ENCODE assay signal across 8 cellular contexts in genomic region chr2:159516241-159516758, GRCh38.
DNase-seq lines count a peak whose midpoint lies in the region; TF ChIP-seq lines count a peak whose summit lies in the region.

No MANE protein-coding gene starts in this region.

- TF ChIP-seq CTCF in H9 (conservative IDR thresholded peaks at IDR 0.05) (no peak), RWPE1 (conservative IDR thresholded peaks at IDR 0.05; ENCODE audit: low read depth) (no peak; the same call in 1 of the 2 replicates), tibial nerve (IDR thresholded peaks at IDR 0.05) (no peak)

- H3K4me2 ChIP-seq in H9 (ENCODE audit: insufficient read depth, insufficient read length, low read length) = peak overlapping the region; percentile 0

- no peaks in the 10 kb centered on the region for H3K23me2 ChIP-seq in H9 (ENCODE audit: insufficient read length, low read depth, low read length, poor library complexity, severe bottlenecking)

- no peaks in the 10 kb centered on the region for H3K27me3 Mint-ChIP-seq in activated naive CD4-positive, alpha-beta T cell treated with anti-CD3 and anti-CD28 coated beads, Interleukin-2, amount 10 ng/mL, durations not matched to agents 7 days and 5 days
- H3K27me3 Mint-ChIP-seq in H9 (ENCODE audit: low read depth) = no peaks in the 10 kb centered on the region

- H3K27ac ChIP-seq in H9 (ENCODE audit: insufficient read length, low read depth, low read length) (no peak overlapping the region), RWPE1 (no peak overlapping the region), tibial nerve (peak overlapping the region in 3 of 4 donors; percentile 64 to 81 (median 80))

- H3K4me1 ChIP-seq in H9 (ENCODE audit: insufficient read depth, low read length) (no peaks in the 10 kb centered on the region), tibial nerve (peaks cover 0 to 59% (median 5%) of the 10 kb centered on the region in 4 donors)

- H3K4me3 ChIP-seq in tibial nerve = peak overlapping the region; percentile 13 to 50 (median 34)

- H3K18ac ChIP-seq in H9 (ENCODE audit: insufficient read length, low read depth, low read length) = no peak overlapping the region

- H3K9me3 Mint-ChIP-seq in activated naive CD4-positive, alpha-beta T cell treated with anti-CD3 and anti-CD28 coated beads, Interleukin-2, amount 10 ng/mL, durations not matched to agents 7 days and 5 days = no peaks in the 10 kb centered on the region
- no peaks in the 10 kb centered on the region for H3K9me3 Mint-ChIP-seq in H9

- H4K5ac ChIP-seq in H9 (ENCODE audit: insufficient read length, low read depth, low read length) = no peak overlapping the region

- no peak overlapping the region for H3K9ac ChIP-seq in H9 (ENCODE audit: extremely low read depth, insufficient read length, low read length)

- no peaks in the 10 kb centered on the region for H3K9me3 ChIP-seq in H9 (ENCODE audit: control insufficient read depth, low read depth, low read length)
- no peaks in the 10 kb centered on the region for H3K9me3 ChIP-seq in tibial nerve

- no peak overlapping the region for H3T11ph ChIP-seq in H9 (ENCODE audit: low read length)

- H3K23ac ChIP-seq in H9 (ENCODE audit: insufficient read length, low read depth, low read length) = no peak overlapping the region

- H3K27ac Mint-ChIP-seq in activated naive CD4-positive, alpha-beta T cell treated with anti-CD3 and anti-CD28 coated beads, Interleukin-2, amount 10 ng/mL, durations not matched to agents 7 days and 5 days = peak overlapping the region; percentile 70
- peak overlapping the region; percentile 76 to 92 (median 88); a peak in 6 of 7 replicates for H3K27ac Mint-ChIP-seq in H9

- no peaks in the 10 kb centered on the region; the same call in 1 of the 2 replicates for H3K79me2 ChIP-seq in H9 (ENCODE audit: insufficient read depth, low read length)

- H3K27me3 ChIP-seq in H9 (ENCODE audit: insufficient read depth, low read length) (no peaks in the 10 kb centered on the region), tibial nerve (no peaks in the 10 kb centered on the region)

- peaks cover 3% of the 10 kb centered on the region for H3K36me3 Mint-ChIP-seq in activated naive CD4-positive, alpha-beta T cell treated with anti-CD3 and anti-CD28 coated beads, Interleukin-2, amount 10 ng/mL, durations not matched to agents 7 days and 5 days
- H3K36me3 Mint-ChIP-seq in H9 (ENCODE audit: insufficient read depth in 1 of 3, low read depth in 3 of 3) = 0 out of 7 replicates have a peak, but pooled peaks cover 0 to 5% (median 0%) of the 10 kb centered on the region in 3 experiments

- CTCF ChIA-PET in activated naive CD4-positive, alpha-beta T cell treated with anti-CD3 and anti-CD28 coated beads, Interleukin-2, amount 10 ng/mL, durations not matched to agents 7 days and 5 days (lab: Charles Lee) = interaction anchor here (0.8 to 1.2 kb wide), 2 partner anchors 10 to 24 kb away, joined by 3 to 4 read pairs; no protein-coding TSS in a partner anchor
- CTCF ChIA-PET in RWPE1 (lab: Yijun Ruan, JAX) = interaction anchor here (0.6 to 1.1 kb wide), 4 partner anchors 11 to 1509 kb away, joined by 3 read pairs; no protein-coding TSS in a partner anchor

- H2BK120ac ChIP-seq in H9 (ENCODE audit: low read depth, low read length, poor library complexity, severe bottlenecking) = no peak overlapping the region

- no peak for TF ChIP-seq POLR2A in tibial nerve (IDR thresholded peaks at IDR 0.05)

- POLR2A ChIA-PET in RWPE1 (lab: Yijun Ruan, JAX; ENCODE audit: low non-redundant PET) = interaction anchor here (1.1 kb wide), 1 partner anchor 99 kb away, joined by 10 read pairs; no protein-coding TSS in a partner anchor

- H4K91ac ChIP-seq in H9 (ENCODE audit: insufficient read length, low read depth, low read length) = no peak overlapping the region

- no peaks in the 10 kb centered on the region for H3K36me3 ChIP-seq in tibial nerve

- no CpG with 5 or more reads among the region's 6 CpGs for WGBS in H9 (ENCODE audit: extremely low coverage, insufficient read length, low lambda C conversion rate)
- 7 to 12% methylated on average over 6 of the region's 6 CpGs for WGBS in tibial nerve, 2 donors

- H2AK5ac ChIP-seq in H9 (ENCODE audit: insufficient read length, low read length) = no peak overlapping the region

- H2BK12ac ChIP-seq in H9 (ENCODE audit: insufficient read length, low read depth, low read length) = no peak overlapping the region

- H4K20me1 ChIP-seq in H9 (ENCODE audit: control insufficient read depth, insufficient read depth, insufficient read length) = no peaks in the 10 kb centered on the region

- no peak overlapping the region for H3K14ac ChIP-seq in H9 (ENCODE audit: insufficient read depth, low read length)

- H2BK20ac ChIP-seq in H9 (ENCODE audit: low read depth, low read length, poor library complexity, severe bottlenecking) = no peak overlapping the region

- peak in 1 of 2 donors; percentile 33 for TF ChIP-seq EP300 in tibial nerve (IDR thresholded peaks at IDR 0.05)

- no peak overlapping the region for H2AFZ ChIP-seq in H9 (ENCODE audit: low read length)

- H4K8ac ChIP-seq in H9 (replicated peaks; ENCODE audit: insufficient read length, low read depth, low read length) = no peak overlapping the region

- peaks cover 12% of the 10 kb centered on the region for H3K4me1 Mint-ChIP-seq in activated naive CD4-positive, alpha-beta T cell treated with anti-CD3 and anti-CD28 coated beads, Interleukin-2, amount 10 ng/mL, durations not matched to agents 7 days and 5 days
- H3K4me1 Mint-ChIP-seq in H9 = peaks cover 20 to 27% of the 10 kb centered on the region in 2 experiments

- H3K4ac ChIP-seq in H9 (ENCODE audit: low read depth, low read length) = no peak overlapping the region

- no peak overlapping the region for H2BK5ac ChIP-seq in H9 (ENCODE audit: insufficient read length, low read length)

- no peak overlapping the region for H2BK15ac ChIP-seq in H9 (ENCODE audit: low read depth, low read length)

- no peak overlapping the region for H3K56ac ChIP-seq in H9 (ENCODE audit: insufficient read length, low read depth, low read length)

- H3K4me3 Mint-ChIP-seq in activated naive CD4-positive, alpha-beta T cell treated with anti-CD3 and anti-CD28 coated beads, Interleukin-2, amount 10 ng/mL, durations not matched to agents 7 days and 5 days = peak overlapping the region; percentile 70
- H3K4me3 Mint-ChIP-seq in H9 = peak overlapping the region in 1 of 2 experiments; percentile 68; a peak in 4 of 5 replicates

- no peak for DNase-seq in activated naive CD4-positive, alpha-beta T cell treated with anti-CD3 and anti-CD28 coated beads, Interleukin-2, amount 10 ng/mL, durations not matched to agents 7 days and 5 days
- DNase-seq in activated naive CD4-positive, alpha-beta T cell treated with anti-CD3 and anti-CD28 coated beads, Interleukin-2, amount 50 U/mL, for 16 hours = no peak
- no peak for DNase-seq in H9
- peak; percentile 61 to 78 for DNase-seq in Kasumi-1 (lab: John Stamatoyannopoulos, UW)
- DNase-seq in RWPE1 (ENCODE audit: low spot score) = peak; percentile 69
- peak; percentile 61 for DNase-seq in dermis blood vessel endothelial cell
- DNase-seq in lung microvascular endothelial cell (ENCODE audit: low read depth in 2 of 2) = peak; percentile 49 to 72
- no peak for DNase-seq in tibial nerve (ENCODE audit: low spot score in 2 of 2)

- H3K79me1 ChIP-seq in H9 (ENCODE audit: insufficient read depth, low read depth, low read length, poor library complexity, severe bottlenecking) = no peaks in the 10 kb centered on the region

Comparison
In these comparisons a context has a peak if more than half of its experiments do, and no peak if none do; other contexts are left out.
1. DNase-seq: peak in Kasumi-1 (2 of 2), RWPE1 (single experiment), dermis blood vessel endothelial cell (single experiment) and lung microvascular endothelial cell (2 of 2); none in activated naive CD4-positive, alpha-beta T cell treated with anti-CD3 and anti-CD28 coated beads, Interleukin-2, amount 10 ng/mL, durations not matched to agents 7 days and 5 days (single experiment), activated naive CD4-positive, alpha-beta T cell treated with anti-CD3 and anti-CD28 coated beads, Interleukin-2, amount 50 U/mL, for 16 hours (single experiment), H9 (single experiment) and tibial nerve (0 of 2).
2. H3K27ac ChIP-seq: peak in tibial nerve (3 of 4); none in H9 (single experiment) and RWPE1 (single experiment).